20 cellular contexts compared by ENCODE assay signal in the genomic region with DNA sequence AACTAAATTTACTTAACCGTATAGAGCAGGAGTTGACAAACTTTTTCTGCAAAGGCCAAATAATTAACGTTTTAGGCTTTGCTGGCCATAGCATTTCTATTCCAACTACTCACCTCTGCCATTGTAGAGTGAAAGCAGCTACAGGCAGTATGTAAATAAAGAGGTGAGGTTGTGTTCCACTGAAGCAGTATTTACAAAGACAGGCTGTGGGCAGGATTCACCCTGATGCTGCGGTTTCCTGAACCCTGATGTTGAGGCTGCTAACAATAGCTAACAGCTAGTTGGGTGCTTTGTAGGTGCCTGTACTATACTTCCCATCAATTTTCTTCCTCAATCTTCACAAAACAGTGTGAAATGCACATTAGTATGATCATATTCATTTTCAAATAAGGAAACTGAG. TPM values are rescaled to one million over a fixed set of nuclear protein-coding genes. Genes with fewer than 3 reads are reported as not detected.
DNase-seq lines count a peak whose midpoint lies in the region; ATAC-seq and TF ChIP-seq lines count a peak whose summit lies in the region.
"Had no signal": no experiment of that assay in that cellular context is flagged by ENCODE, and none has a peak within 500 bp of the region (broad histone marks: within the 10 kb centered on the region; RNA-seq: fewer than 3 reads in every experiment).

No MANE protein-coding gene starts in this region.

- 0 out of 2 replicates have a peak overlapping the region, but pooled peaks have one; percentile 1 for H3K4me2 ChIP-seq in DOHH2 (ENCODE audit: low read length)

- H3F3A ChIP-seq in DOHH2 (ENCODE audit: control insufficient read depth, insufficient read depth), result no peaks in the 10 kb centered on the region

- H3K9me3 ChIP-seq in DOHH2 (ENCODE audit: control insufficient read depth, insufficient read depth, low read length), result no peaks in the 10 kb centered on the region
- no peaks in the 10 kb centered on the region for H3K9me3 ChIP-seq in testis
- H3K9me3 ChIP-seq: psoas muscle had no signal

- H4K20me1 ChIP-seq in DOHH2 (ENCODE audit: control insufficient read depth, insufficient read depth, low read depth, low read length), result no peaks in the 10 kb centered on the region

- H3K4me3 ChIP-seq in DOHH2 (ENCODE audit: low read length) (no peak overlapping the region), testis (no peak overlapping the region)
- H3K4me3 ChIP-seq: lung, psoas muscle had no signal

- DNase-seq in NCI-H69 (lab: John Stamatoyannopoulos, UW) (peak; percentile 27), iPS-NIHi7 (ENCODE audit: extremely low spot score) (no peak), testis (no peak)
- DNase-seq in stimulated activated CD4-positive, alpha-beta T cell treated with anti-CD3 and anti-CD28 coated beads, Interleukin-1b, Interleukin-23, amount 100 ng/mL, for 48 hours, result no peak
- DNase-seq: activated CD4-positive, CD25-positive, alpha-beta regulatory T cell treated with anti-CD3 and anti-CD28 coated beads, Interleukin-2, amount 50 U/mL, for 72 hours; activated T-cell treated with anti-CD3 and anti-CD28 coated beads, Interleukin-2, amount 50 U/mL, for 24 hours; DMS 273 treated with DMSO at 0.1 percent for 48 hours; foreskin keratinocyte; GOT3; natural killer cell; NCI-H187 treated with DMSO at 0.1 percent for 48 hours; NCI-H524; psoas muscle; RPMI8226 had no signal

- ATAC-seq in GM19328 (IDR thresholded peaks at IDR 0.05; ENCODE audit: unreplicated experiment) (peak; percentile 96), HG02852 (IDR thresholded peaks at IDR 0.05; ENCODE audit: unreplicated experiment) (peak; percentile 90)
- ATAC-seq in activated CD4-positive, CD25-positive, alpha-beta regulatory T cell treated with anti-CD3 and anti-CD28 coated beads, Interleukin-2, amount 50 U/mL, for 24 hours, result no peak
- ATAC-seq: foreskin keratinocyte, natural killer cell, psoas muscle had no signal

- no peak for TF ChIP-seq CTCF in DOHH2 (IDR thresholded peaks at IDR 0.05; ENCODE audit: low read depth, low read length, poor library complexity, severe bottlenecking)
- no peak for TF ChIP-seq CTCF in testis (IDR thresholded peaks at IDR 0.05)

- no peaks in the 10 kb centered on the region for H3K27me3 ChIP-seq in DOHH2 (ENCODE audit: control insufficient read depth, low read length)
- no peaks in the 10 kb centered on the region for H3K27me3 ChIP-seq in testis
- H3K27me3 ChIP-seq: foreskin keratinocyte had no signal

- no peaks in the 10 kb centered on the region for H3K9me2 ChIP-seq in DOHH2 (replicated peaks; ENCODE audit: control insufficient read depth, low read length)

- no peaks in the 10 kb centered on the region for H3K79me2 ChIP-seq in DOHH2 (ENCODE audit: control insufficient read depth, low read length)

- no peak for TF ChIP-seq POLR2A in testis (IDR thresholded peaks at IDR 0.05)

- H3K27ac ChIP-seq in DOHH2 (ENCODE audit: low read depth, low read length) (no peak overlapping the region), testis (no peak overlapping the region)
- H3K27ac ChIP-seq: foreskin keratinocyte, psoas muscle had no signal

- H3K36me3 ChIP-seq in DOHH2 (ENCODE audit: control insufficient read depth, low read length) (no peaks in the 10 kb centered on the region), testis (ENCODE audit: low read depth, missing control alignments) (no peaks in the 10 kb centered on the region)

- intact Hi-C loops in testis (cut with DNase I; ENCODE audit: low total_unique reads), result no loop called here

- WGBS in testis, 2 donors, result 92 to 97% methylated on average over 3 of the region's 3 CpGs

- H3K4me1 ChIP-seq in DOHH2 (ENCODE audit: control insufficient read depth, low read length) (peaks cover 14% of the 10 kb centered on the region), testis (no peaks in the 10 kb centered on the region)
- H3K4me1 ChIP-seq: foreskin keratinocyte, psoas muscle had no signal

RNA-seq across cellular contexts. Expression of gene LAMB1, which starts 47.0 kb away (rescaled TPM):
- total RNA-seq in testis, result 10 to 100 TPM; 42.0 to 65.2 TPM
- polyA plus RNA-seq in testis (ENCODE audit: insufficient read depth, low read depth, low replicate concordance), result 43.1 TPM
- total RNA-seq: natural killer cell; T-helper 1 cell treated with Interleukin-12 subunit alpha and Interleukin-12 subunit beta and Interleukin-4 antibody, amounts not matched to agents 30 ng/mL and 1 ng/mL, for 36 hours had no signal

Comparison
In these comparisons a context has a peak if more than half of its experiments do, and no peak if none do; other contexts are left out.
1. ATAC-seq: peak in GM19328 (single experiment) and HG02852 (single experiment); none in activated CD4-positive, CD25-positive, alpha-beta regulatory T cell treated with anti-CD3 and anti-CD28 coated beads, Interleukin-2, amount 50 U/mL, for 24 hours (0 of 2).